22 cellular contexts compared by ENCODE assay signal in genomic region chr2:20456049-20456665, GRCh38. TPM values are rescaled to one million over a fixed set of nuclear protein-coding genes. Genes with fewer than 3 reads are reported as not detected.
DNase-seq lines count a peak whose midpoint lies in the region; ATAC-seq and TF ChIP-seq lines count a peak whose summit lies in the region.
"Had no signal": no experiment of that assay in that cellular context is flagged by ENCODE, and none has a peak within 500 bp of the region (broad histone marks: within the 10 kb centered on the region; RNA-seq: fewer than 3 reads in every experiment).

No MANE protein-coding gene starts in this region.

- H3K4me3 ChIP-seq in endodermal cell (ENCODE audit: low read length) (no peak overlapping the region), neuronal stem cell (ENCODE audit: low read length in 2 of 2) (no peak overlapping the region), tibial nerve (no peak overlapping the region)

- no peak overlapping the region for H3K27ac Mint-ChIP-seq in endodermal cell
- H3K27ac Mint-ChIP-seq: B cell; progenitor cell of endocrine pancreas; stimulated activated naive B cell treated with anti-CD40 and anti-IgM and Interleukin-4, amounts not matched to agents 10 μg/mL and 1 μg/mL and 100 μg/mL, for 72 hours; T-helper 1 cell treated with Interleukin-12 subunit alpha and Interleukin-12 subunit beta and Interleukin-4 antibody, amounts not matched to agents 30 μg/mL and 1 μg/mL, for 36 hours had no signal

- H3K4me3 Mint-ChIP-seq in endodermal cell, result no peak overlapping the region
- H3K4me3 Mint-ChIP-seq: B cell; stimulated activated naive B cell treated with anti-CD40 and anti-IgM and Interleukin-4, amounts not matched to agents 10 μg/mL and 1 μg/mL and 100 μg/mL, for 72 hours; T-helper 1 cell treated with Interleukin-12 subunit alpha and Interleukin-12 subunit beta and Interleukin-4 antibody, amounts not matched to agents 30 μg/mL and 1 μg/mL, for 36 hours had no signal

- H3K14ac ChIP-seq in neuronal stem cell (ENCODE audit: low read length), result peak overlapping the region; percentile 60

- H3K36me3 ChIP-seq in endodermal cell (ENCODE audit: control insufficient read depth, insufficient read depth, low read length), result no peaks in the 10 kb centered on the region
- H3K36me3 ChIP-seq in neuronal stem cell (replicated peaks in 1 of 2; ENCODE audit: control insufficient read depth in 2 of 2, insufficient read depth in 2 of 2, low read length in 2 of 2), result no peaks in the 10 kb centered on the region
- H3K36me3 ChIP-seq in tibial nerve, result no peaks in the 10 kb centered on the region

- H2BK15ac ChIP-seq in neuronal stem cell (ENCODE audit: low read length), result no peak overlapping the region

- no peaks in the 10 kb centered on the region for H3K36me3 Mint-ChIP-seq in endodermal cell (ENCODE audit: low read depth)

- no peak overlapping the region for H2BK12ac ChIP-seq in neuronal stem cell (ENCODE audit: low read length)

- H3K18ac ChIP-seq in neuronal stem cell (ENCODE audit: low read length), result peak overlapping the region; percentile 31

- H3K4me1 ChIP-seq in endodermal cell (ENCODE audit: control insufficient read depth, insufficient read depth, low read length) (peaks cover 2% of the 10 kb centered on the region), neuronal stem cell (ENCODE audit: control insufficient read depth in 2 of 2, insufficient read depth in 1 of 2, low read depth in 1 of 2, low read length in 2 of 2) (no peaks in the 10 kb centered on the region), tibial nerve (peaks cover 0 to 36% (median 19%) of the 10 kb centered on the region in 4 donors)

- H3K79me1 ChIP-seq in neuronal stem cell (ENCODE audit: low read depth, low read length), result no peaks in the 10 kb centered on the region

- TF ChIP-seq EP300 in tibial nerve (IDR thresholded peaks at IDR 0.05), result no peak

- no peak overlapping the region for H2BK5ac ChIP-seq in neuronal stem cell (ENCODE audit: low read length)

- no peaks in the 10 kb centered on the region for H3K9me3 ChIP-seq in endodermal cell (ENCODE audit: control insufficient read depth, low read length)
- H3K9me3 ChIP-seq in neuronal stem cell (replicated peaks in 1 of 2; ENCODE audit: control insufficient read depth in 2 of 2, insufficient read depth in 1 of 2, low read depth in 1 of 2, low read length in 2 of 2), result peaks cover 2 to 3% of the 10 kb centered on the region in 2 donors
- H3K9me3 ChIP-seq in tibial nerve, result no peaks in the 10 kb centered on the region

- H3K23ac ChIP-seq in neuronal stem cell (ENCODE audit: low read depth, low read length, poor library complexity), result no peak overlapping the region

- H4K8ac ChIP-seq in neuronal stem cell (ENCODE audit: low read depth, low read length), result no peak overlapping the region

- peaks cover 6% of the 10 kb centered on the region for H3K9me3 Mint-ChIP-seq in endodermal cell
- H3K9me3 Mint-ChIP-seq: activated T-helper 17 cell treated with anti-CD3 and anti-CD28 coated beads, Interleukin-2, amount 50 U/mL, for 72 hours; T-helper 1 cell treated with Interleukin-12 subunit alpha and Interleukin-12 subunit beta and Interleukin-4 antibody, amounts not matched to agents 30 μg/mL and 1 μg/mL, for 36 hours had no signal

- TF ChIP-seq CTCF in endodermal cell (conservative IDR thresholded peaks at IDR 0.05) (no peak), tibial nerve (IDR thresholded peaks at IDR 0.05) (no peak), GM20000 (IDR thresholded peaks at IDR 0.05; ENCODE audit: extremely low read depth, missing control alignments) (no peak)

- no peak overlapping the region for H4K91ac ChIP-seq in neuronal stem cell (ENCODE audit: low read depth, low read length, poor library complexity)

- H3K4ac ChIP-seq in neuronal stem cell (ENCODE audit: low read length), result no peak overlapping the region

- H3K4me1 Mint-ChIP-seq in endodermal cell, result peaks cover 21% of the 10 kb centered on the region
- H3K4me1 Mint-ChIP-seq: activated T-helper 17 cell treated with anti-CD3 and anti-CD28 coated beads, Interleukin-2, amount 50 U/mL, for 72 hours; B cell had no signal

- H3K27ac ChIP-seq in endodermal cell (ENCODE audit: low read depth, low read length) (no peak overlapping the region), neuronal stem cell (replicated peaks; ENCODE audit: low read length) (no peak overlapping the region), tibial nerve (peak overlapping the region; percentile 7 to 99 (median 69))

- no peak overlapping the region for H2AK5ac ChIP-seq in neuronal stem cell (ENCODE audit: low read depth, low read length)

- no peak overlapping the region for H2AFZ ChIP-seq in neuronal stem cell (ENCODE audit: low read length)

- DNase-seq in M059J (ENCODE audit: low read depth) (peak; percentile 46), endodermal cell (peak; percentile 23), neuronal stem cell (ENCODE audit: low spot score) (no peak), tibial nerve (ENCODE audit: low spot score in 2 of 2) (no peak), GM20000 (ENCODE audit: low spot score) (no peak)
- DNase-seq in activated CD4-positive, CD25-positive, alpha-beta regulatory T cell treated with anti-CD3 and anti-CD28 coated beads, Interleukin-2, amount 50 U/mL, for 72 hours, result no peak
- DNase-seq: activated CD4-positive, CD25-positive, alpha-beta regulatory T cell; amniotic stem cell; Calu3; caudate nucleus; hippocampal formation; KG1; NCI-H1048; NCI-H2081 treated with DMSO at 0.1 percent for 48 hours; NCI-H524 treated with DMSO at 0.1 percent for 48 hours; SHP77 treated with DMSO at 0.1 percent for 48 hours; stimulated activated naive B cell treated with anti-CD40 and anti-IgM and Interleukin-4, amounts not matched to agents 10 μg/mL and 1 μg/mL and 100 μg/mL, for 72 hours had no signal

- H2BK120ac ChIP-seq in neuronal stem cell (ENCODE audit: low read depth, low read length), result no peak overlapping the region

- H3K4me2 ChIP-seq in neuronal stem cell (ENCODE audit: insufficient read depth, low read length, poor library complexity, severe bottlenecking), result no peak overlapping the region

- H3K9ac ChIP-seq in endodermal cell (ENCODE audit: extremely low read depth, low read length, poor library complexity, severe bottlenecking) (no peak overlapping the region), neuronal stem cell (ENCODE audit: low read depth, low read length, poor library complexity) (no peak overlapping the region)

- H3K27me3 ChIP-seq in endodermal cell (ENCODE audit: control insufficient read depth, insufficient read depth, low read length, poor library complexity, severe bottlenecking) (peaks cover 10% of the 10 kb centered on the region), neuronal stem cell (ENCODE audit: control insufficient read depth in 3 of 3, insufficient read depth in 3 of 3, low read depth in 1 of 3, low read length in 3 of 3) (peaks cover 0 to 2% (median 0%) of the 10 kb centered on the region in 3 experiments), tibial nerve (no peaks in the 10 kb centered on the region)

- peaks cover 12% of the 10 kb centered on the region for H3K27me3 Mint-ChIP-seq in endodermal cell (ENCODE audit: insufficient read depth)

- no peak for TF ChIP-seq POLR2A in tibial nerve (IDR thresholded peaks at IDR 0.05)

- ATAC-seq in HG03571 (IDR thresholded peaks at IDR 0.05; ENCODE audit: unreplicated experiment), result no peak

RNA-seq across cellular contexts. Expression of gene RHOB, which starts 9.3 kb away (rescaled TPM):
- 81.9 and 102 TPM in 2 replicates for total RNA-seq in M059J (2014; rRNA removed; shearing (Covaris generic))
- total RNA-seq in endodermal cell (10 to 100 TPM; 25.6 to 47.0 TPM), tibial nerve (1,000 to 10,000 TPM; 1,356 to 1,875 (median 1,699) TPM)
- 148 TPM for polyA plus RNA-seq in endodermal cell (2013, experiment 1 of 2)
- 167 TPM for polyA plus RNA-seq in endodermal cell (2013, experiment 2 of 2)
- 20.4 TPM for polyA plus RNA-seq in neuronal stem cell (2013, experiment 1 of 2)
- 19.9 TPM for polyA plus RNA-seq in neuronal stem cell (2013, experiment 2 of 2)

Comparison
In these comparisons a context has a peak if more than half of its experiments do, and no peak if none do; other contexts are left out.
1. DNase-seq: peak in M059J (single experiment) and endodermal cell (single experiment); none in neuronal stem cell (single experiment), tibial nerve (0 of 2), activated CD4-positive, CD25-positive, alpha-beta regulatory T cell treated with anti-CD3 and anti-CD28 coated beads, Interleukin-2, amount 50 U/mL, for 72 hours (single experiment) and GM20000 (single experiment).
2. H3K27ac ChIP-seq: peak in tibial nerve (4 of 4); none in endodermal cell (single experiment) and neuronal stem cell (single experiment).
3. RNA of gene RHOB, which starts 9.3 kb away (total RNA-seq): 1,356 to 1,875 TPM in tibial nerve; 81.9 to 102 TPM in M059J and 25.6 to 47.0 TPM in endodermal cell; every median in the first group is over 10 times any median in the second.